Comparison of ENCODE assay signal across 8 cellular contexts in genomic region chr6:170152989-170153388, GRCh38.
DNase-seq lines count a peak whose midpoint lies in the region; ATAC-seq, FAIRE-seq and TF ChIP-seq lines count a peak whose summit lies in the region.

No MANE protein-coding gene starts in this region.

- no peak for TF ChIP-seq RAD21 in HepG2 (CRISPR knock-in tag; IDR thresholded peaks at IDR 0.05)

- H3K27me3 ChIP-seq in HepG2 (ENCODE audit: control insufficient read depth in 1 of 2, insufficient read depth in 2 of 2, low read length in 2 of 2): peaks cover 12 to 76% of the 10 kb centered on the region in 2 experiments

- no peak overlapping the region for H3K4me2 ChIP-seq in HepG2 (ENCODE audit: low read depth, low read length)

- no peaks in the 10 kb centered on the region for H4K20me1 ChIP-seq in HepG2 (ENCODE audit: insufficient read depth, low read length)

- intact Hi-C loops in HepG2 (cut with micrococcal nuclease; ENCODE audit: unreplicated experiment): no loop called here

- 0 out of 2 replicates have a peak, but pooled peaks cover 7% of the 10 kb centered on the region for H3K4me1 ChIP-seq in HepG2 (ENCODE audit: insufficient read depth, low read length)

- no peaks in the 10 kb centered on the region for H3K9me3 ChIP-seq in HepG2 (ENCODE audit: low read length)

- no peak for TF ChIP-seq POLR2A in HepG2 (IDR thresholded peaks at IDR 0.05; ENCODE audit: insufficient read depth in 1 of 2, low read depth in 2 of 2, low read length in 2 of 2)

- H2AFZ ChIP-seq in HepG2 (ENCODE audit: low read length): no peak overlapping the region

- TF ChIP-seq EP300 in HepG2 (IDR thresholded peaks at IDR 0.05; ENCODE audit: low read depth in 2 of 2, low read length in 2 of 2) (no peak), HepG2 (CRISPR knock-in tag; IDR thresholded peaks at IDR 0.05; ENCODE audit: borderline replicate concordance) (no peak)

- H3K36me3 ChIP-seq in HepG2 (replicated peaks in 1 of 2; ENCODE audit: control insufficient read depth in 1 of 2, insufficient read depth in 2 of 2, low read length in 2 of 2): no peaks in the 10 kb centered on the region

- in situ Hi-C loops in Caki2 (cut with HindIII; ENCODE audit: low pct_unique_long_range_greater_than_20kb, low sequenced_read_pairs): no loop called here
- in situ Hi-C loops in T47D (cut with HindIII; ENCODE audit: low pct_unique_long_range_greater_than_20kb, low sequenced_read_pairs): no loop called here
- in situ Hi-C loops in HepG2 (cut with HindIII; ENCODE audit: extremely low pct_ligation_motif_present, low pct_unique_long_range_greater_than_20kb): no loop called here

- no peak for FAIRE-seq in HepG2 (lab: Jason Lieb, UNC)

- ATAC-seq in HepG2 (peak; percentile 46), HG03521 (IDR thresholded peaks at IDR 0.05; ENCODE audit: unreplicated experiment) (no peak), HG03045 (IDR thresholded peaks at IDR 0.05; ENCODE audit: unreplicated experiment) (no peak)

- H3K27ac ChIP-seq in HepG2 (ENCODE audit: extremely low read length, insufficient read depth, low read length): no peak overlapping the region

- POLR2A ChIA-PET in HepG2 (lab: Yijun Ruan, JAX): no interaction called here

- H3K4me3 ChIP-seq in HepG2 (replicated peaks in 1 of 3; ENCODE audit: insufficient read depth in 1 of 3, low read depth in 2 of 3, low read length in 3 of 3): no peak overlapping the region

- 0% methylated on average over 3 of the region's 13 CpGs for WGBS in HepG2 (ENCODE audit: low lambda C conversion rate)

- no peaks in the 10 kb centered on the region for H3K79me2 ChIP-seq in HepG2 (ENCODE audit: insufficient read depth, low read length)

- H3K9ac ChIP-seq in HepG2 (ENCODE audit: insufficient read depth, low read depth, low read length): no peak overlapping the region

- no TSS peak for BruUV-seq in HepG2 (replicated peaks; lab: Mats Ljungman, UMichigan)

- DNase-seq in Caki2 (ENCODE audit: low read depth) (peak; percentile 62), NCI-H1436 treated with DMSO at 0.1 percent for 48 hours (lab: John Stamatoyannopoulos, UW) (peak; percentile 51), T47D (ENCODE audit: low read depth in 1 of 2, low spot score in 1 of 2) (peak; percentile 38 to 61), HepG2 (ENCODE audit: low spot score) (peak; percentile 32), hippocampal formation (lab: John Stamatoyannopoulos, UW) (no peak), activated T-cell treated with anti-CD3 and anti-CD28 coated beads for 4 hours (no peak)

- no peak for TF ChIP-seq CTCF in HepG2 (CRISPR knock-in tag; IDR thresholded peaks at IDR 0.05)

- CTCF ChIA-PET in HepG2 (lab: Yijun Ruan, JAX; ENCODE audit: low intra/inter-chr PET ratio, low total read pairs): no interaction called here

TF ChIP-seq in HepG2, 621 proteins besides CTCF, POLR2A, EP300 and RAD21 (continues in another document):
- TF ChIP-seq ZFP36 (IDR thresholded peaks at IDR 0.05; ENCODE audit: borderline replicate concordance, low read depth, low read length, partially characterized antibody) (no peak), ZNF710 (CRISPR knock-in tag; IDR thresholded peaks at IDR 0.05; ENCODE audit: borderline replicate concordance) (no peak), TMF1 (CRISPR knock-in tag; IDR thresholded peaks at IDR 0.05; ENCODE audit: low read depth) (no peak), NFE2 (CRISPR knock-in tag; IDR thresholded peaks at IDR 0.05) (peak; percentile 70; the same call in 1 of the 2 replicates), ZNF687 (CRISPR knock-in tag; IDR thresholded peaks at IDR 0.05) (no peak), YEATS2 (CRISPR knock-in tag; IDR thresholded peaks at IDR 0.05; ENCODE audit: borderline replicate concordance) (no peak), FOSL2 (CRISPR knock-in tag; IDR thresholded peaks at IDR 0.05) (peak; percentile 69), MAFF (IDR thresholded peaks at IDR 0.05; ENCODE audit: low read depth, low read length) (peak; percentile 28; the same call in 1 of the 2 replicates), ZNF562 (CRISPR knock-in tag; IDR thresholded peaks at IDR 0.05; ENCODE audit: borderline replicate concordance) (no peak), ZNF503 (CRISPR knock-in tag; IDR thresholded peaks at IDR 0.05) (no peak), NFE2L2 (IDR thresholded peaks at IDR 0.05; ENCODE audit: low read length) (peak; percentile 53; the same call in 1 of the 2 replicates), ZKSCAN8 (CRISPR knock-in tag; IDR thresholded peaks at IDR 0.05; ENCODE audit: borderline replicate concordance) (no peak), GZF1 (CRISPR knock-in tag; IDR thresholded peaks at IDR 0.05) (no peak), ZNF17 (CRISPR knock-in tag; IDR thresholded peaks at IDR 0.05) (no peak), CENPX (CRISPR knock-in tag; IDR thresholded peaks at IDR 0.05) (no peak), MAFK (conservative IDR thresholded peaks at IDR 0.05 in 1 of 2, IDR thresholded peaks at IDR 0.05 in 1 of 2; ENCODE audit: low read length in 2 of 2) (peak; percentile 14 to 35; a peak in 2 of 4 replicates), IRF2 (CRISPR knock-in tag; IDR thresholded peaks at IDR 0.05) (no peak), BCL3 (CRISPR knock-in tag; IDR thresholded peaks at IDR 0.05) (no peak), PLRG1 (conservative IDR thresholded peaks at IDR 0.05) (no peak), BCL6 (CRISPR knock-in tag; IDR thresholded peaks at IDR 0.05) (no peak), GTF2F1 (IDR thresholded peaks at IDR 0.05; ENCODE audit: low read length) (no peak)

Comparison
In these comparisons a context has a peak if more than half of its experiments do, and no peak if none do; other contexts are left out.
1. DNase-seq: peak in Caki2 (single experiment), NCI-H1436 treated with DMSO at 0.1 percent for 48 hours (single experiment), T47D (2 of 2) and HepG2 (single experiment); none in hippocampal formation (0 of 2) and activated T-cell treated with anti-CD3 and anti-CD28 coated beads for 4 hours (single experiment).